In the genomic region with DNA sequence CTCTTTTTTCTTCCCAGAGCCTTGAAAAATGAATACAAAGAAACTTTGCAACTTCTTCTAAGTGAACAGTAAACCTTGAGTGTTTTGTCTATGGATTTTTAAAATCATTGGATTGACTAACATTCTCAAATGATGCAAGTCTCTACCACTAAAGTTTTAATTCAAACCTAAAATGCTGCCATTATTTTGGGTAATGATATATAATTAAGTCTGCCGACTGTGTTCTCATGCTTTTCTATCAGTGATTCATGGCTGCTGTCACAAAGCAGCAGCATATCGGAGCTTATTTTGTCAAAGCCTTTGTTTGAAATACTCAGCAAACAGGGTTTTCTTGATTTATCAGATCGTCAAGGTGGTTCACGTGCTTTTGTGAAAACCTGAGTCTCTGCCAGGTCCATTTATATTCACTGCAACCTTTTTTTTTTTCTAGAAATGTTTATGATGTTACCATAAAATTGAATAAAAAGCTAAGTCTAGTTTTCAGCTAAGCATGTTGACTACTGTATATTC, we compare ENCODE assay signal across 24 cellular contexts.
DNase-seq lines count a peak whose midpoint lies in the region; ATAC-seq and FAIRE-seq lines count a peak whose summit lies in the region.
"Had no signal": no experiment of that assay in that cellular context is flagged by ENCODE, and none has a peak within 500 bp of the region (broad histone marks: within the 10 kb centered on the region; RNA-seq: fewer than 3 reads in every experiment).

No MANE protein-coding gene starts in this region.

- DNase-seq in NCI-H1105 treated with DMSO at 0.1 percent for 48 hours (lab: John Stamatoyannopoulos, UW) (peak; percentile 92), NCI-H2227 (lab: John Stamatoyannopoulos, UW; ENCODE audit: unreplicated experiment) (peak; percentile 76), GM19239 (ENCODE audit: insufficient read length, low spot score) (no peak), cerebellar nuclear complex (lab: John Stamatoyannopoulos, UW) (no peak), HAP-1 (ENCODE audit: low spot score in 2 of 2) (no peak)
- DNase-seq: activated CD4-positive, alpha-beta T cell treated with anti-CD3 and anti-CD28 coated beads for 4 hours; activated naive CD4-positive, alpha-beta T cell treated with anti-CD3 and anti-CD28 coated beads, Interleukin-2, amount 10 ng/mL, durations not matched to agents 7 days and 5 days; activated T-cell treated with anti-CD3 and anti-CD28 coated beads, Interleukin-2, amount 50 U/mL, for 4 hours; amygdala; HFFc6; left ventricle myocardium inferior; naive thymus-derived CD4-positive, alpha-beta T cell; NCI-H1694 treated with DMSO at 0.1 percent for 48 hours; NCI-H446 treated with DMSO at 0.1 percent for 48 hours; stimulated activated CD4-positive, alpha-beta T cell treated with anti-CD3 and anti-CD28 coated beads, Interleukin-12 subunit alpha, Interleukin-12 subunit beta, amount 100 ng/mL, for 4 hours; stimulated activated CD4-positive, alpha-beta T cell treated with anti-CD3 and anti-CD28 coated beads, Interleukin-4, amount 100 ng/mL, for 24 hours; stimulated activated naive B cell treated with anti-CD40 and anti-IgM and Interleukin-4, amounts not matched to agents 10 μg/mL and 1 μg/mL and 100 μg/mL, for 72 hours had no signal

- peaks cover 4% of the 10 kb centered on the region; the same call in 1 of the 2 replicates for H3K27me3 ChIP-seq in HAP-1 (ENCODE audit: low read depth)
- H3K27me3 ChIP-seq: cardiac muscle cell, right atrium auricular region had no signal

- H3K4me3 ChIP-seq in skin epidermis (no peak overlapping the region), HAP-1 (no peak overlapping the region)
- H3K4me3 ChIP-seq: cardiac muscle cell, left ventricle myocardium inferior, right atrium auricular region, SK-N-MC had no signal

- H3K36me3 ChIP-seq in HAP-1 (replicated peaks), result no peaks in the 10 kb centered on the region
- H3K36me3 ChIP-seq: cardiac muscle cell, left ventricle myocardium inferior, right atrium auricular region had no signal

- H3K9me3 ChIP-seq in HAP-1, result no peaks in the 10 kb centered on the region
- H3K9me3 ChIP-seq: left ventricle myocardium inferior, right atrium auricular region had no signal

- FAIRE-seq in GM19239 (lab: Jason Lieb, UNC), result no peak

- H3K27ac ChIP-seq in skin epidermis, result peak overlapping the region in 14 of 21 experiments; percentile 21 to 68 (median 41)
- H3K27ac ChIP-seq: C4-2B, cardiac muscle cell, left ventricle myocardium inferior, right atrium auricular region, SK-N-MC had no signal

- in situ Hi-C loops in HAP-1 (cut with MboI; ENCODE audit: low sequenced_read_pairs), result no loop called here

- peaks cover 4% of the 10 kb centered on the region for H3K4me1 ChIP-seq in HAP-1
- H3K4me1 ChIP-seq: left ventricle myocardium inferior, right atrium auricular region had no signal

- ATAC-seq in esophagus mucosa (peak; percentile 76), GM21526 (IDR thresholded peaks at IDR 0.05; ENCODE audit: low FRiP score, unreplicated experiment) (no peak)
- ATAC-seq: activated T-cell treated with anti-CD3 and anti-CD28 coated beads, Interleukin-2, amount 50 U/mL, for 4 hours; naive thymus-derived CD4-positive, alpha-beta T cell; stimulated activated naive B cell treated with anti-CD40 and anti-IgM and Interleukin-4, amounts not matched to agents 10 μg/mL and 1 μg/mL and 100 μg/mL, for 72 hours had no signal

Comparison
In these comparisons a context has a peak if more than half of its experiments do, and no peak if none do; other contexts are left out.
1. DNase-seq: peak in NCI-H1105 treated with DMSO at 0.1 percent for 48 hours (single experiment) and NCI-H2227 (single experiment); none in GM19239 (single experiment), cerebellar nuclear complex (0 of 2) and HAP-1 (0 of 2).